ENCODE assay signal across 1 cellular context in genomic region chr3:119240582-119241434, GRCh38.
TF ChIP-seq lines count a peak whose summit lies in the region.

Gene B4GALT4, minus strand, starts transcription at chr3:119240878. Its CDS starts 10,779 bp downstream, at chr3:119230099.

TF ChIP-seq in HEK293, 187 proteins besides CTCF, POLR2A, EP300 and RAD21 (continued from another document):
- no peak for TF ChIP-seq YY1 (tag by site-specific recombination; IDR thresholded peaks at IDR 0.05)
- no peak for TF ChIP-seq ZNF514 (tag by site-specific recombination; IDR thresholded peaks at IDR 0.05)
- no peak for TF ChIP-seq SCRT2 (tag by site-specific recombination; IDR thresholded peaks at IDR 0.05)
- peak; percentile 93 for TF ChIP-seq ZNF341 (tag by site-specific recombination; IDR thresholded peaks at IDR 0.05; ENCODE audit: low read depth)
- TF ChIP-seq ZNF580 (tag by site-specific recombination; IDR thresholded peaks at IDR 0.05) = no peak
- no peak for TF ChIP-seq ZNF473 (tag by site-specific recombination; IDR thresholded peaks at IDR 0.05)
- TF ChIP-seq KLF9 (tag by site-specific recombination; IDR thresholded peaks at IDR 0.05; ENCODE audit: low read depth) = no peak
- TF ChIP-seq ZNF707 (tag by site-specific recombination; IDR thresholded peaks at IDR 0.05) = no peak
- TF ChIP-seq ZSCAN16 (tag by site-specific recombination; IDR thresholded peaks at IDR 0.05) = no peak
- TF ChIP-seq MYNN (tag by site-specific recombination; IDR thresholded peaks at IDR 0.05; ENCODE audit: borderline replicate concordance) = no peak
- TF ChIP-seq ZNF18 (tag by site-specific recombination; IDR thresholded peaks at IDR 0.05) = no peak
- no peak for TF ChIP-seq ZNF148 (tag by site-specific recombination; IDR thresholded peaks at IDR 0.05; ENCODE audit: borderline replicate concordance)
- no peak for TF ChIP-seq SP7 (tag by site-specific recombination; IDR thresholded peaks at IDR 0.05)
- no peak for TF ChIP-seq BCL11B (tag by site-specific recombination; IDR thresholded peaks at IDR 0.05; ENCODE audit: low read depth)
- peak; percentile 91 for TF ChIP-seq GLIS1 (tag by site-specific recombination; IDR thresholded peaks at IDR 0.05)
- no peak for TF ChIP-seq ZNF23 (tag by site-specific recombination; IDR thresholded peaks at IDR 0.05; ENCODE audit: borderline replicate concordance)
- TF ChIP-seq ZNF2 (tag by site-specific recombination; IDR thresholded peaks at IDR 0.05) = no peak
- TF ChIP-seq ZNF48 (tag by site-specific recombination; IDR thresholded peaks at IDR 0.05) = no peak
- TF ChIP-seq ZNF561 (tag by site-specific recombination; IDR thresholded peaks at IDR 0.05; ENCODE audit: borderline replicate concordance) = 0 out of 2 replicates have a peak, but pooled peaks have one; percentile 42
- no peak for TF ChIP-seq ZNF24 (tag by site-specific recombination; IDR thresholded peaks at IDR 0.05)
- TF ChIP-seq ZNF626 (tag by site-specific recombination; IDR thresholded peaks at IDR 0.05) = no peak
- no peak for TF ChIP-seq RBAK (tag by site-specific recombination; IDR thresholded peaks at IDR 0.05)
- no peak for TF ChIP-seq ZNF214 (tag by site-specific recombination; IDR thresholded peaks at IDR 0.05; ENCODE audit: borderline replicate concordance)
- TF ChIP-seq REPIN1 (tag by site-specific recombination; IDR thresholded peaks at IDR 0.05; ENCODE audit: low read depth) = no peak
- no peak for TF ChIP-seq ZNF510 (tag by site-specific recombination; IDR thresholded peaks at IDR 0.05; ENCODE audit: insufficient replicate concordance)
- TF ChIP-seq PRDM4 (tag by site-specific recombination; IDR thresholded peaks at IDR 0.05) = no peak
- TF ChIP-seq ZNF658 (tag by site-specific recombination; IDR thresholded peaks at IDR 0.05) = no peak
- 0 out of 2 replicates have a peak, but pooled peaks have one; percentile 21 for TF ChIP-seq ZSCAN30 (tag by site-specific recombination; IDR thresholded peaks at IDR 0.05)
- no peak for TF ChIP-seq MEIS1 (CRISPR knock-in tag; IDR thresholded peaks at IDR 0.05; ENCODE audit: borderline replicate concordance)
- TF ChIP-seq ZNF155 (tag by site-specific recombination; IDR thresholded peaks at IDR 0.05) = no peak
- no peak for TF ChIP-seq ZNF529 (tag by site-specific recombination; IDR thresholded peaks at IDR 0.05; ENCODE audit: insufficient replicate concordance)
- no peak for TF ChIP-seq ZNF132 (tag by site-specific recombination; IDR thresholded peaks at IDR 0.05; ENCODE audit: borderline replicate concordance)
- TF ChIP-seq WT1 (tag by site-specific recombination; IDR thresholded peaks at IDR 0.05) = no peak
- TF ChIP-seq KLF10 (tag by site-specific recombination; IDR thresholded peaks at IDR 0.05) = no peak; the same call in 1 of the 2 replicates
- peak; percentile 84 for TF ChIP-seq GLIS2 (tag by site-specific recombination; IDR thresholded peaks at IDR 0.05)
- no peak for TF ChIP-seq ZNF19 (tag by site-specific recombination; IDR thresholded peaks at IDR 0.05; ENCODE audit: low read depth)
- no peak for TF ChIP-seq ZNF621 (tag by site-specific recombination; IDR thresholded peaks at IDR 0.05)
- peak; percentile 72 for TF ChIP-seq SP2 (tag by site-specific recombination; IDR thresholded peaks at IDR 0.05)
- TF ChIP-seq ZNF239 (tag by site-specific recombination; IDR thresholded peaks at IDR 0.05) = no peak
- TF ChIP-seq ZNF610 (tag by site-specific recombination; IDR thresholded peaks at IDR 0.05; ENCODE audit: borderline replicate concordance) = no peak
- no peak for TF ChIP-seq ZNF785 (tag by site-specific recombination; IDR thresholded peaks at IDR 0.05)
